14 cellular contexts compared by ENCODE assay signal in the genomic region with DNA sequence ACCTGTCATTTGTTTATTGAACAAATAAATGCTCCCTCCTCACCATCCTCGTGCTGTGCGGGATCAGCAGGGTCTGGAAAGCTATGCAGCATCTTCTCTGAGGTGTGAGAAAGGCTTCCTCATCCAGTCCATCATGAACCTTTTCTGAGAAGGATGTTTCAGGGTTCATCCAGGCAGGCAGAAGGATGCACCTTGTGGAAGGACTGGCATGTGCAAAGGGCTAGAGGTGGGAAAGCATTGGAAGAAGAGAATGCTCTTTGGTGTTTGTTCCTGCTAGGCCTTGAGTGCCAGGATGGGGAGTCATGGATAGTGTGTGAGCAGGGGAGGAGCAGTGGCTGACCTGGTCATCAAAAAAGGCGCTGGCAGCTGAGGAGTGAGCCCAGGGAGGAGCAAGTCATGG. TPM values are rescaled to one million over a fixed set of nuclear protein-coding genes. Genes with fewer than 3 reads are reported as not detected.
DNase-seq lines count a peak whose midpoint lies in the region; ATAC-seq and TF ChIP-seq lines count a peak whose summit lies in the region.
"Had no signal": no experiment of that assay in that cellular context is flagged by ENCODE, and none has a peak within 500 bp of the region (broad histone marks: within the 10 kb centered on the region; RNA-seq: fewer than 3 reads in every experiment).

No MANE protein-coding gene starts in this region.

- TF ChIP-seq POLR2A in HCT116 (IDR thresholded peaks at IDR 0.05; ENCODE audit: borderline replicate concordance, extremely low read depth, insufficient read depth, insufficient read length): no peak

- POLR2A ChIA-PET in HCT116 (lab: Charles Lee): interaction anchor here (1.5 kb wide), 1 partner anchor 11 kb away, joined by 4 read pairs; no protein-coding TSS in a partner anchor

- TF ChIP-seq CTCF in HCT116 (IDR thresholded peaks at IDR 0.05 in 2 of 3, conservative IDR thresholded peaks at IDR 0.05 in 1 of 3; ENCODE audit: borderline replicate concordance in 1 of 3, insufficient read depth in 1 of 3, low read depth in 2 of 3, low read length in 2 of 3): no peak
- no peak for TF ChIP-seq CTCF in endothelial cell (IDR thresholded peaks at IDR 0.05; ENCODE audit: unreplicated experiment)
- no peak for TF ChIP-seq CTCF in osteocyte (IDR thresholded peaks at IDR 0.05)

- no peak for TF ChIP-seq RAD21 in HCT116 (IDR thresholded peaks at IDR 0.05; ENCODE audit: low read depth)

- intact Hi-C loops in HCT116 (cut with micrococcal nuclease): no loop called here

- H4K20me1 ChIP-seq in HCT116 (ENCODE audit: insufficient read depth): no peaks in the 10 kb centered on the region

- DNase-seq in HCT116 (ENCODE audit: low read depth, low spot score) (no peak), endothelial cell (ENCODE audit: low spot score) (no peak), osteocyte (ENCODE audit: extremely low spot score, unreplicated experiment) (no peak), GF-D8 (lab: John Stamatoyannopoulos, UW) (no peak), NCI-H187 (lab: John Stamatoyannopoulos, UW) (no peak)
- DNase-seq: Caco-2; CD8-positive, alpha-beta memory T cell; DND-41; GDM1; GM23248 had no signal

- H3K4me1 ChIP-seq in HCT116 (ENCODE audit: control insufficient read depth in 1 of 2, insufficient read depth in 2 of 2, low read length in 2 of 2): no peaks in the 10 kb centered on the region
- H3K4me1 ChIP-seq: Caco-2 had no signal

- no peaks in the 10 kb centered on the region; a peak in 1 of 4 replicates for H3K36me3 ChIP-seq in HCT116 (ENCODE audit: control insufficient read depth in 1 of 2, insufficient read depth in 2 of 2, low read length in 2 of 2)

- RAD21 ChIA-PET in HCT116 (lab: Charles Lee; ENCODE audit: low non-redundant PET in 1 of 2, low total read pairs in 2 of 2, uncharacterized antibody in 2 of 2, unreplicated experiment in 2 of 2): no interaction called here

- H3K27me3 ChIP-seq in HCT116 (ENCODE audit: insufficient read depth, low read length): no peaks in the 10 kb centered on the region

- no peak overlapping the region for H3K4me2 ChIP-seq in HCT116 (ENCODE audit: low read length)

- H3K4me3 Mint-ChIP-seq in endothelial cell (ENCODE audit: unreplicated experiment) (peak overlapping the region; percentile 25), osteocyte (ENCODE audit: unreplicated experiment) (no peak overlapping the region)
- H3K4me3 Mint-ChIP-seq: CD8-positive, alpha-beta memory T cell had no signal

- H3K9me2 ChIP-seq in HCT116 (ENCODE audit: insufficient read depth): no peaks in the 10 kb centered on the region

- H3K4me1 Mint-ChIP-seq in endothelial cell (ENCODE audit: unreplicated experiment) (no peaks in the 10 kb centered on the region), osteocyte (ENCODE audit: unreplicated experiment) (peaks cover 28% of the 10 kb centered on the region)

- H3K9me3 Mint-ChIP-seq in endothelial cell (ENCODE audit: unreplicated experiment) (peaks cover 4% of the 10 kb centered on the region), osteocyte (ENCODE audit: unreplicated experiment) (peaks cover 4% of the 10 kb centered on the region)

- H3K4me3 ChIP-seq in HCT116 (replicated peaks in 1 of 2; ENCODE audit: low read depth in 1 of 2, low read length in 2 of 2): no peak overlapping the region
- H3K4me3 ChIP-seq: GM23248 had no signal

- H3K27ac Mint-ChIP-seq in endothelial cell (ENCODE audit: unreplicated experiment) (no peak overlapping the region), osteocyte (ENCODE audit: unreplicated experiment) (peak overlapping the region; percentile 39)
- H3K27ac Mint-ChIP-seq: CD8-positive, alpha-beta memory T cell had no signal

- H3K9ac ChIP-seq in HCT116 (ENCODE audit: low read length): no peak overlapping the region
- H3K9ac ChIP-seq: GM23248 had no signal

- peaks cover 15% of the 10 kb centered on the region for H3K27me3 Mint-ChIP-seq in endothelial cell (ENCODE audit: unreplicated experiment)
- no peaks in the 10 kb centered on the region for H3K27me3 Mint-ChIP-seq in osteocyte (ENCODE audit: unreplicated experiment)

- H2AFZ ChIP-seq in HCT116 (ENCODE audit: low read depth, low read length, poor library complexity, severe bottlenecking): no peak overlapping the region
- H2AFZ ChIP-seq: GM23248 had no signal

- H3K79me2 ChIP-seq in HCT116 (ENCODE audit: insufficient read depth, low read length): no peaks in the 10 kb centered on the region

- H3K9me3 ChIP-seq in HCT116 (ENCODE audit: control insufficient read depth in 1 of 2, insufficient read depth in 1 of 2, low read depth in 1 of 2, low read length in 2 of 2): peaks cover 0 to 6% of the 10 kb centered on the region in 2 experiments; a peak in 1 of 4 replicates
- H3K9me3 ChIP-seq: Caco-2 had no signal

- BruUV-seq in HCT116 (replicated peaks; lab: Mats Ljungman, UMichigan): no TSS peak

- H3K36me3 Mint-ChIP-seq in endothelial cell (ENCODE audit: low read depth, unreplicated experiment) (peaks cover 9% of the 10 kb centered on the region), osteocyte (ENCODE audit: unreplicated experiment) (peaks cover 10% of the 10 kb centered on the region)

- H3K27ac ChIP-seq in HCT116 (ENCODE audit: low read depth, low read length) (no peak overlapping the region), angular gyrus (ENCODE audit: low read depth, low read length) (peak overlapping the region; percentile 74)
- H3K27ac ChIP-seq: GM23248 had no signal

- CTCF ChIA-PET in HCT116 (lab: Charles Lee): no interaction called here

- ATAC-seq in HCT116: no peak
- ATAC-seq in HG03469 (IDR thresholded peaks at IDR 0.05; ENCODE audit: unreplicated experiment): no peak

TF ChIP-seq in HCT116, 20 proteins besides CTCF, POLR2A, EP300 and RAD21:
- no peak for TF ChIP-seq FOSL1 (IDR thresholded peaks at IDR 0.05; ENCODE audit: low read depth)
- peak; percentile 91; the same call in 1 of the 2 replicates for TF ChIP-seq CBX3 (IDR thresholded peaks at IDR 0.05; ENCODE audit: low read depth)

RNA-seq across cellular contexts. Expression of a gene that starts 6.6 kb away (rescaled TPM):
- 43.7 TPM for total RNA-seq in HCT116 (2021; ENCODE audit: unreplicated experiment)
- 28.5 and 34.2 TPM in 2 replicates for polyA plus RNA-seq in HCT116 (2012)
- total RNA-seq in endothelial cell (ENCODE audit: unreplicated experiment): 42.0 TPM
- 236 and 251 TPM in 2 replicates for total RNA-seq in osteocyte
- total RNA-seq: CD8-positive, alpha-beta memory T cell had no signal
- polyA plus RNA-seq: CD8-positive, alpha-beta memory T cell had no signal

RNA-seq across cellular contexts. Expression of a gene that starts 20.1 kb away (rescaled TPM):
- total RNA-seq in HCT116 (2021; ENCODE audit: unreplicated experiment) (not detected), endothelial cell (ENCODE audit: unreplicated experiment) (not detected), osteocyte (not detected in 2 replicates)
- polyA plus RNA-seq in HCT116 (2012): 0.12 and 0.16 TPM in 2 replicates
- total RNA-seq: A673; Caco-2; CD8-positive, alpha-beta memory T cell; GM23248 had no signal
- polyA plus RNA-seq: BJ; CD8-positive, alpha-beta memory T cell; GM23248 had no signal

RNA-seq across cellular contexts. Expression of a gene that starts 35.6 kb away (rescaled TPM):
- total RNA-seq in HCT116 (2021; ENCODE audit: unreplicated experiment) (38.2 TPM), endothelial cell (ENCODE audit: unreplicated experiment) (not detected), osteocyte (1.1 and 1.3 TPM in 2 replicates)
- polyA plus RNA-seq in HCT116 (2012): 30.6 and 31.5 TPM in 2 replicates
- total RNA-seq: CD8-positive, alpha-beta memory T cell; GM23248 had no signal
- polyA plus RNA-seq: CD8-positive, alpha-beta memory T cell; GM23248 had no signal

RNA-seq across cellular contexts. Expression of a gene that starts 39.2 kb away (rescaled TPM):
- total RNA-seq in HCT116 (2021; ENCODE audit: unreplicated experiment): 29.1 TPM
- polyA plus RNA-seq in HCT116 (2012): 25.7 and 26.1 TPM in 2 replicates
- 6.5 TPM for total RNA-seq in endothelial cell (ENCODE audit: unreplicated experiment)
- 109 and 111 TPM in 2 replicates for total RNA-seq in osteocyte

RNA-seq across cellular contexts. Expression of a gene that starts 52.3 kb away (rescaled TPM):
- 93.8 TPM for total RNA-seq in HCT116 (2021; ENCODE audit: unreplicated experiment)
- polyA plus RNA-seq in HCT116 (2012): 87.9 and 89.0 TPM in 2 replicates
- 41.7 TPM for total RNA-seq in endothelial cell (ENCODE audit: unreplicated experiment)
- 37.3 and 40.8 TPM in 2 replicates for total RNA-seq in osteocyte

Comparison
In these comparisons a context has a peak if more than half of its experiments do, and no peak if none do; other contexts are left out.
1. RNA of a gene that starts 35.6 kb away (total RNA-seq): 38.2 TPM in HCT116 (single experiment); 1.1 to 1.3 TPM in osteocyte and not detected in endothelial cell (single experiment); every median in the first group is over 10 times any median in the second.